ENCODE assay signal across 14 cellular contexts in genomic region chr11:117204283-117205080, GRCh38. TPM values are rescaled to one million over a fixed set of nuclear protein-coding genes. Genes with fewer than 3 reads are reported as not detected.
DNase-seq lines count a peak whose midpoint lies in the region; ATAC-seq and TF ChIP-seq lines count a peak whose summit lies in the region.
"Had no signal": no experiment of that assay in that cellular context is flagged by ENCODE, and none has a peak within 500 bp of the region (broad histone marks: within the 10 kb centered on the region; RNA-seq: fewer than 3 reads in every experiment).

No MANE protein-coding gene starts in this region.

- H3K4me1 ChIP-seq in heart right ventricle (peaks cover 0 to 55% (median 23%) of the 10 kb centered on the region in 9 donors), rectal smooth muscle tissue (ENCODE audit: control insufficient read depth, insufficient read depth, low read length) (peaks cover 35% of the 10 kb centered on the region), PC-9 (replicated peaks; ENCODE audit: insufficient read depth) (no peaks in the 10 kb centered on the region)

- no peak overlapping the region for H2AFZ ChIP-seq in PC-9

- no peak overlapping the region for H3K27ac ChIP-seq in CD4-positive, alpha-beta T cell (ENCODE audit: low read depth, low read length)
- peak overlapping the region in 9 of 10 donors; percentile 14 to 92 (median 41) for H3K27ac ChIP-seq in heart right ventricle
- peak overlapping the region; percentile 99 for H3K27ac ChIP-seq in rectal smooth muscle tissue (ENCODE audit: low read depth, low read length)
- no peak overlapping the region for H3K27ac ChIP-seq in PC-9

- H3K27me3 ChIP-seq in CD4-positive, alpha-beta T cell (ENCODE audit: control insufficient read depth, insufficient read depth, low read length), result no peaks in the 10 kb centered on the region
- H3K27me3 ChIP-seq in heart right ventricle, result no peaks in the 10 kb centered on the region
- no peaks in the 10 kb centered on the region for H3K27me3 ChIP-seq in rectal smooth muscle tissue (ENCODE audit: control insufficient read depth, insufficient read depth, low read length)
- no peaks in the 10 kb centered on the region for H3K27me3 ChIP-seq in PC-9 (ENCODE audit: insufficient read depth, low read depth)

- peaks cover 37% of the 10 kb centered on the region for H3K36me3 Mint-ChIP-seq in CD4-positive, alpha-beta T cell (ENCODE audit: low read depth)
- peaks cover 10% of the 10 kb centered on the region for H3K36me3 Mint-ChIP-seq in T-helper 17 cell (ENCODE audit: low read depth)

- no peaks in the 10 kb centered on the region for H3K79me2 ChIP-seq in PC-9 (ENCODE audit: low read depth)

- H3K4me3 Mint-ChIP-seq in CD4-positive, alpha-beta T cell, result no peak overlapping the region
- no peak overlapping the region for H3K4me3 Mint-ChIP-seq in T-helper 17 cell
- H3K4me3 Mint-ChIP-seq: activated naive CD4-positive, alpha-beta T cell treated with anti-CD3 and anti-CD28 coated beads for 36 hours had no signal

- no peak for ATAC-seq in CD4-positive, alpha-beta T cell (ENCODE audit: poor library complexity)
- ATAC-seq in T-helper 17 cell (no peak), heart right ventricle (no peak), GM19351 (IDR thresholded peaks at IDR 0.05; ENCODE audit: unreplicated experiment) (no peak), GM18517 (IDR thresholded peaks at IDR 0.05; ENCODE audit: unreplicated experiment) (no peak)

- no peaks in the 10 kb centered on the region for H3K9me2 ChIP-seq in PC-9 (ENCODE audit: insufficient read depth)

- 69 to 76% methylated on average over 17 of the region's 17 CpGs for WGBS in heart right ventricle, 2 donors

- H3K27ac Mint-ChIP-seq in CD4-positive, alpha-beta T cell, result peak overlapping the region; percentile 51
- peak overlapping the region; percentile 77 for H3K27ac Mint-ChIP-seq in T-helper 17 cell
- H3K27ac Mint-ChIP-seq: activated naive CD4-positive, alpha-beta T cell treated with anti-CD3 and anti-CD28 coated beads for 36 hours had no signal

- H3K4me2 ChIP-seq in PC-9, result no peak overlapping the region

- peak overlapping the region; percentile 38 for H3K9ac ChIP-seq in rectal smooth muscle tissue (ENCODE audit: low read length)

- TF ChIP-seq CTCF in CD4-positive, alpha-beta T cell (IDR thresholded peaks at IDR 0.05), result no peak
- no peak for TF ChIP-seq CTCF in heart right ventricle (IDR thresholded peaks at IDR 0.05)
- no peak for TF ChIP-seq CTCF in PC-9 (conservative IDR thresholded peaks at IDR 0.05)

- H3K36me3 ChIP-seq in heart right ventricle (peaks cover 0 to 34% (median 11%) of the 10 kb centered on the region in 9 donors), rectal smooth muscle tissue (ENCODE audit: control insufficient read depth, insufficient read depth, low read length) (peaks cover 48% of the 10 kb centered on the region), PC-9 (ENCODE audit: low read depth) (no peaks in the 10 kb centered on the region)

- H3K27me3 Mint-ChIP-seq in CD4-positive, alpha-beta T cell, result no peaks in the 10 kb centered on the region
- no peaks in the 10 kb centered on the region for H3K27me3 Mint-ChIP-seq in T-helper 17 cell

- no peaks in the 10 kb centered on the region for H3K9me3 ChIP-seq in CD4-positive, alpha-beta T cell (ENCODE audit: control insufficient read depth, low read length)
- H3K9me3 ChIP-seq in T-helper 17 cell (ENCODE audit: control insufficient read depth, low read length, poor library complexity, severe bottlenecking) (no peaks in the 10 kb centered on the region), heart right ventricle (no peaks in the 10 kb centered on the region), PC-9 (ENCODE audit: insufficient read depth, low read depth) (no peaks in the 10 kb centered on the region)

- intact Hi-C loops in CD4-positive, alpha-beta T cell (cut with DNase I, micrococcal nuclease), result no loop called here
- intact Hi-C loops in heart right ventricle (cut with DNase I) (loop anchor here in 4 of 10 donors (5.0 kb wide), 1 partner anchor 72 kb away; no protein-coding TSS in a partner anchor), PC-9 (cut with micrococcal nuclease; ENCODE audit: unreplicated experiment) (no loop called here)

- no TSS peak for BruUV-seq in PC-9 (replicated peaks; lab: Mats Ljungman, UMichigan)

- H3K4me3 ChIP-seq in heart right ventricle (peak overlapping the region in 1 of 10 donors; percentile 60), rectal smooth muscle tissue (ENCODE audit: low read length) (peak overlapping the region; percentile 86), PC-9 (no peak overlapping the region)

- no peaks in the 10 kb centered on the region for H3F3A ChIP-seq in PC-9 (ENCODE audit: insufficient read depth, low read depth)

- no peak for DNase-seq in CD4-positive, alpha-beta T cell
- DNase-seq in T-helper 17 cell (no peak), heart right ventricle (no peak), PC-9 (no peak), DMS114 treated with DMSO at 0.1 percent for 48 hours (lab: John Stamatoyannopoulos, UW; ENCODE audit: unreplicated experiment) (no peak)
- DNase-seq: activated CD4-positive, CD25-positive, alpha-beta regulatory T cell treated with anti-CD3 and anti-CD28 coated beads, Interleukin-2, amount 50 U/mL, for 72 hours; activated naive CD4-positive, alpha-beta T cell treated with anti-CD3 and anti-CD28 coated beads for 36 hours; effector CD4-positive, alpha-beta T cell; KG1; NCI-H2029 treated with DMSO at 0.1 percent for 48 hours; small intestine had no signal

- H3K4me1 Mint-ChIP-seq in CD4-positive, alpha-beta T cell (ENCODE audit: low read depth), result no peaks in the 10 kb centered on the region
- H3K4me1 Mint-ChIP-seq in T-helper 17 cell, result peaks cover 7% of the 10 kb centered on the region

- H3K9me3 Mint-ChIP-seq in CD4-positive, alpha-beta T cell, result no peaks in the 10 kb centered on the region
- H3K9me3 Mint-ChIP-seq: activated naive CD4-positive, alpha-beta T cell treated with anti-CD3 and anti-CD28 coated beads for 36 hours had no signal

- H4K20me1 ChIP-seq in PC-9 (ENCODE audit: insufficient read depth), result no peaks in the 10 kb centered on the region

- POLR2A ChIA-PET in CD4-positive, alpha-beta T cell (lab: Charles Lee), result interaction anchor here (0.6 kb wide), 1 partner anchor 43 kb away, joined by 4 read pairs; no protein-coding TSS in a partner anchor
- POLR2A ChIA-PET in PC-9 (lab: Charles Lee; ENCODE audit: unreplicated experiment), result no interaction called here

- CTCF ChIA-PET in CD4-positive, alpha-beta T cell (lab: Charles Lee), result no interaction called here
- CTCF ChIA-PET in PC-9 (lab: Charles Lee), result no interaction called here

RNA-seq across cellular contexts. Expression of gene TAGLN, which starts 5.3 kb away (rescaled TPM):
- 1 to 10 TPM; 8.4 to 9.5 TPM for total RNA-seq in CD4-positive, alpha-beta T cell
- total RNA-seq in T-helper 17 cell (1 to 10 TPM; 8.7 to 9.6 TPM), heart right ventricle (100 to 1,000 TPM in 5 of 10 donors, 10 to 100 TPM in 5; 71.7 to 215 (median 99.9) TPM), PC-9 (2021) (11.0 and 16.9 TPM in 2 replicates)
- polyA plus RNA-seq in heart right ventricle, result 100 to 1,000 TPM; 319 to 883 TPM

RNA-seq across cellular contexts. Expression of gene SIDT2, which starts 25.9 kb away (rescaled TPM):
- total RNA-seq in CD4-positive, alpha-beta T cell, result 100 to 1,000 TPM; 197 to 200 TPM
- total RNA-seq in T-helper 17 cell (100 to 1,000 TPM; 106 to 118 TPM), heart right ventricle (10 to 100 TPM; 16.2 to 33.6 (median 22.0) TPM), PC-9 (2021) (20.1 and 20.3 TPM in 2 replicates)
- 10 to 100 TPM; 13.0 to 28.1 TPM for polyA plus RNA-seq in heart right ventricle

RNA-seq across cellular contexts. Expression of gene PCSK7, which starts 27.4 kb away (rescaled TPM):
- total RNA-seq in CD4-positive, alpha-beta T cell, result 100 to 1,000 TPM; 229 to 247 TPM
- total RNA-seq in T-helper 17 cell (100 to 1,000 TPM; 312 to 355 TPM), heart right ventricle (10 to 100 TPM; 20.5 to 33.6 (median 26.2) TPM), PC-9 (2021) (41.6 and 50.4 TPM in 2 replicates)
- 10 to 100 TPM; 29.8 to 47.0 TPM for polyA plus RNA-seq in heart right ventricle

RNA-seq across cellular contexts. Expression of gene RNF214, which starts 28.0 kb away (rescaled TPM):
- 10 to 100 TPM; 12.9 to 15.8 TPM for total RNA-seq in CD4-positive, alpha-beta T cell
- 10 to 100 TPM; 20.1 to 24.4 TPM for total RNA-seq in T-helper 17 cell
- total RNA-seq in heart right ventricle, result 10 to 100 TPM; 20.3 to 33.5 (median 27.6) TPM
- 1 to 10 TPM; 7.3 to 7.7 TPM for polyA plus RNA-seq in heart right ventricle
- total RNA-seq in PC-9 (2021), result 27.2 and 28.1 TPM in 2 replicates

Comparison
In these comparisons a context has a peak if more than half of its experiments do, and no peak if none do; other contexts are left out.
1. H3K27ac ChIP-seq: peak in heart right ventricle (9 of 10) and rectal smooth muscle tissue (single experiment); none in CD4-positive, alpha-beta T cell (single experiment) and PC-9 (single experiment).